13 cellular contexts compared by ENCODE assay signal in genomic region chr5:6483880-6484382, GRCh38. TPM values are rescaled to one million over a fixed set of nuclear protein-coding genes. Genes with fewer than 3 reads are reported as not detected.
A peak's percentile ranks its signal among the peaks of the same experiment; 100 is the strongest.
DNase-seq lines count a peak whose midpoint lies in the region; ATAC-seq and TF ChIP-seq lines count a peak whose summit lies in the region.
"Had no signal": no experiment of that assay in that cellular context is flagged by ENCODE, and none has a peak within 500 bp of the region (broad histone marks: within the 10 kb centered on the region; RNA-seq: fewer than 3 reads in every experiment).

No MANE protein-coding gene starts in this region.

- no peak overlapping the region for H3K4me3 Mint-ChIP-seq in natural killer cell treated with Interleukin-12 subunit alpha and Interleukin-12 subunit beta and Interleukin-15 and Interleukin-18, amount 100 ng/mL, for 72 hours
- no peak overlapping the region for H3K4me3 Mint-ChIP-seq in natural killer cell
- no peak overlapping the region for H3K4me3 Mint-ChIP-seq in HFFc6

- no peak overlapping the region for H3K4me3 ChIP-seq in ovary
- H3K4me3 ChIP-seq: BLaER1 treated with 17β-estradiol and CSF1 and Interleukin-3, amounts not matched to agents 10 nM and 100 nM; HAP-1; psoas muscle had no signal

- H3K36me3 ChIP-seq in ovary: no peaks in the 10 kb centered on the region
- H3K36me3 ChIP-seq: BLaER1 treated with 17β-estradiol and CSF1 and Interleukin-3, amounts not matched to agents 10 nM and 100 nM; HAP-1 had no signal

- DNase-seq in natural killer cell treated with Interleukin-12 subunit alpha and Interleukin-12 subunit beta and Interleukin-15 and Interleukin-18, amount 100 ng/mL, for 72 hours (ENCODE audit: low spot score): peak; percentile 58
- DNase-seq in natural killer cell (no peak), HFFc6 (no peak), NCI-H146 (lab: John Stamatoyannopoulos, UW) (no peak), RWPE1 (ENCODE audit: low spot score) (no peak), ovary (no peak)
- DNase-seq: effector CD8-positive, alpha-beta T cell; NCI-H1417 treated with DMSO at 0.1 percent for 48 hours; psoas muscle had no signal

- H3K36me3 Mint-ChIP-seq in natural killer cell treated with Interleukin-12 subunit alpha and Interleukin-12 subunit beta and Interleukin-15 and Interleukin-18, amount 100 ng/mL, for 72 hours: no peaks in the 10 kb centered on the region
- H3K36me3 Mint-ChIP-seq in natural killer cell: no peaks in the 10 kb centered on the region
- no peaks in the 10 kb centered on the region for H3K36me3 Mint-ChIP-seq in HFFc6 (ENCODE audit: low read depth)

- intact Hi-C loops in natural killer cell (cut with micrococcal nuclease): no loop called here
- intact Hi-C loops in ovary (cut with DNase I): no loop called here

- no peak for TF ChIP-seq CTCF in natural killer cell (IDR thresholded peaks at IDR 0.05)
- no peak for TF ChIP-seq CTCF in HFFc6 (IDR thresholded peaks at IDR 0.05)
- no peak for TF ChIP-seq CTCF in RWPE1 (conservative IDR thresholded peaks at IDR 0.05; ENCODE audit: low read depth)
- TF ChIP-seq CTCF in ovary (IDR thresholded peaks at IDR 0.05): no peak

- CTCF ChIA-PET in RWPE1 (lab: Yijun Ruan, JAX): interaction anchor here (0.6 kb wide), 1 partner anchor 1616 kb away, joined by 4 read pairs; no protein-coding TSS in a partner anchor

- H3K4me1 ChIP-seq in ovary (ENCODE audit: insufficient read depth): no peaks in the 10 kb centered on the region
- H3K4me1 ChIP-seq: HAP-1, psoas muscle had no signal

- H3K27me3 ChIP-seq in ovary: no peaks in the 10 kb centered on the region
- H3K27me3 ChIP-seq: BLaER1 treated with 17β-estradiol and CSF1 and Interleukin-3, amounts not matched to agents 10 nM and 100 nM had no signal

- H3K4me1 Mint-ChIP-seq in natural killer cell treated with Interleukin-12 subunit alpha and Interleukin-12 subunit beta and Interleukin-15 and Interleukin-18, amount 100 ng/mL, for 72 hours (ENCODE audit: low read depth in 2 of 2): no peaks in the 10 kb centered on the region
- H3K4me1 Mint-ChIP-seq in natural killer cell (no peaks in the 10 kb centered on the region), HFFc6 (ENCODE audit: low read depth) (no peaks in the 10 kb centered on the region)

- no peaks in the 10 kb centered on the region for H3K9me3 ChIP-seq in ovary
- H3K9me3 ChIP-seq: BLaER1 treated with 17β-estradiol and CSF1 and Interleukin-3, amounts not matched to agents 10 nM and 100 nM; HAP-1; psoas muscle had no signal

- no peak for TF ChIP-seq POLR2A in ovary (IDR thresholded peaks at IDR 0.05)

- 88 to 96% (median 96%) methylated on average over 9 of the region's 9 CpGs for WGBS in ovary, 3 donors

- H3K27ac ChIP-seq in RWPE1 (no peak overlapping the region), ovary (no peak overlapping the region)
- H3K27ac ChIP-seq: BLaER1 treated with 17β-estradiol and CSF1 and Interleukin-3, amounts not matched to agents 10 nM and 100 nM; psoas muscle had no signal

- no peak overlapping the region for H3K27ac Mint-ChIP-seq in natural killer cell treated with Interleukin-12 subunit alpha and Interleukin-12 subunit beta and Interleukin-15 and Interleukin-18, amount 100 ng/mL, for 72 hours
- H3K27ac Mint-ChIP-seq in natural killer cell (no peak overlapping the region), HFFc6 (no peak overlapping the region)

- H3K27me3 Mint-ChIP-seq in natural killer cell treated with Interleukin-12 subunit alpha and Interleukin-12 subunit beta and Interleukin-15 and Interleukin-18, amount 100 ng/mL, for 72 hours: peaks cover 11 to 19% of the 10 kb centered on the region in 2 donors
- peaks cover 0 to 6% of the 10 kb centered on the region in 2 donors for H3K27me3 Mint-ChIP-seq in natural killer cell (ENCODE audit: low read depth in 2 of 2)
- peaks cover 8% of the 10 kb centered on the region for H3K27me3 Mint-ChIP-seq in HFFc6 (ENCODE audit: insufficient read depth)

- TF ChIP-seq EP300 in ovary (IDR thresholded peaks at IDR 0.05): no peak

- H3K9me3 Mint-ChIP-seq in natural killer cell treated with Interleukin-12 subunit alpha and Interleukin-12 subunit beta and Interleukin-15 and Interleukin-18, amount 100 ng/mL, for 72 hours: no peaks in the 10 kb centered on the region
- H3K9me3 Mint-ChIP-seq in natural killer cell (no peaks in the 10 kb centered on the region), HFFc6 (no peaks in the 10 kb centered on the region)

- peak in 1 of 2 donors; percentile 53 for ATAC-seq in natural killer cell treated with Interleukin-12 subunit alpha and Interleukin-12 subunit beta and Interleukin-15 and Interleukin-18, amount 100 ng/mL, for 72 hours
- ATAC-seq in natural killer cell: no peak
- ATAC-seq in GM21576 (IDR thresholded peaks at IDR 0.05; ENCODE audit: unreplicated experiment): peak; percentile 88
- ATAC-seq in HG03342 (IDR thresholded peaks at IDR 0.05; ENCODE audit: unreplicated experiment): peak; percentile 87

- POLR2A ChIA-PET in RWPE1 (lab: Yijun Ruan, JAX; ENCODE audit: low non-redundant PET): no interaction called here

RNA-seq across cellular contexts. Expression of gene UBE2QL1, which starts 35.3 kb away (rescaled TPM):
- not detected for total RNA-seq in natural killer cell treated with Interleukin-12 subunit alpha and Interleukin-12 subunit beta and Interleukin-15 and Interleukin-18, amount 100 ng/mL, for 72 hours
- total RNA-seq in natural killer cell (not detected), ovary (1 to 10 TPM in 4 of 7 donors, under 1 TPM in 3; 0.30 to 2.6 (median 1.1) TPM)
- total RNA-seq in HFFc6 (2021; fragmentation: NEBNext Ultra II Directional; extraction: Animal tissue kit (Norgen Biotek cat#: 25700)): not detected
- 1 to 10 TPM; 2.1 to 6.4 TPM for polyA plus RNA-seq in ovary

Comparison
In these comparisons a context has a peak if more than half of its experiments do, and no peak if none do; other contexts are left out.
1. ATAC-seq: peak in GM21576 (single experiment) and HG03342 (single experiment); none in natural killer cell (0 of 3).